15 cellular contexts compared by ENCODE assay signal in genomic region chr7:37176079-37176478, GRCh38.
DNase-seq lines count a peak whose midpoint lies in the region; ATAC-seq and TF ChIP-seq lines count a peak whose summit lies in the region.
"Had no signal": no experiment of that assay in that cellular context is flagged by ENCODE, and none has a peak within 500 bp of the region (broad histone marks: within the 10 kb centered on the region; RNA-seq: fewer than 3 reads in every experiment).

No MANE protein-coding gene starts in this region.

- no peaks in the 10 kb centered on the region for H3K9me3 ChIP-seq in mucosa of descending colon
- H3K9me3 ChIP-seq: BLaER1, Caco-2 had no signal

- H3K27ac Mint-ChIP-seq in T-helper 1 cell treated with Interleukin-12 subunit alpha and Interleukin-12 subunit beta and Interleukin-4 antibody, amounts not matched to agents 30 μg/mL and 1 μg/mL, for 36 hours, result peak overlapping the region; percentile 21
- peak overlapping the region; percentile 7 for H3K27ac Mint-ChIP-seq in activated naive CD8-positive, alpha-beta T cell treated with anti-CD3 and anti-CD28 coated beads, Interleukin-2, amount 50 U/mL, for 24 hours
- no peak overlapping the region for H3K27ac Mint-ChIP-seq in activated naive CD8-positive, alpha-beta T cell treated with anti-CD3 and anti-CD28 coated beads for 36 hours

- H3K27me3 Mint-ChIP-seq in T-helper 1 cell treated with Interleukin-12 subunit alpha and Interleukin-12 subunit beta and Interleukin-4 antibody, amounts not matched to agents 30 μg/mL and 1 μg/mL, for 36 hours (ENCODE audit: low read depth), result no peaks in the 10 kb centered on the region
- H3K27me3 Mint-ChIP-seq in activated naive CD8-positive, alpha-beta T cell treated with anti-CD3 and anti-CD28 coated beads, Interleukin-2, amount 50 U/mL, for 24 hours, result no peaks in the 10 kb centered on the region
- H3K27me3 Mint-ChIP-seq in activated naive CD8-positive, alpha-beta T cell treated with anti-CD3 and anti-CD28 coated beads for 36 hours, result no peaks in the 10 kb centered on the region
- H3K27me3 Mint-ChIP-seq: CD8-positive, alpha-beta memory T cell had no signal

- H3K4me1 ChIP-seq in mucosa of descending colon (ENCODE audit: low read depth), result no peaks in the 10 kb centered on the region
- H3K4me1 ChIP-seq: BLaER1, Caco-2 had no signal

- ATAC-seq in activated naive CD8-positive, alpha-beta T cell treated with anti-CD3 and anti-CD28 coated beads, Interleukin-2, amount 50 U/mL, for 24 hours, result no peak
- peak; percentile 88 for ATAC-seq in mucosa of descending colon
- no peak for ATAC-seq in GM21381 (IDR thresholded peaks at IDR 0.05; ENCODE audit: unreplicated experiment)
- ATAC-seq: HCT116, HepG2 had no signal

- TF ChIP-seq CTCF in mucosa of descending colon (IDR thresholded peaks at IDR 0.05), result no peak

- H3K36me3 ChIP-seq in mucosa of descending colon (ENCODE audit: low read depth), result no peaks in the 10 kb centered on the region

- H3K9me3 Mint-ChIP-seq in T-helper 1 cell treated with Interleukin-12 subunit alpha and Interleukin-12 subunit beta and Interleukin-4 antibody, amounts not matched to agents 30 μg/mL and 1 μg/mL, for 36 hours, result no peaks in the 10 kb centered on the region
- no peaks in the 10 kb centered on the region for H3K9me3 Mint-ChIP-seq in activated naive CD8-positive, alpha-beta T cell treated with anti-CD3 and anti-CD28 coated beads, Interleukin-2, amount 50 U/mL, for 24 hours
- H3K9me3 Mint-ChIP-seq in activated naive CD8-positive, alpha-beta T cell treated with anti-CD3 and anti-CD28 coated beads for 36 hours, result no peaks in the 10 kb centered on the region
- H3K9me3 Mint-ChIP-seq: CD8-positive, alpha-beta memory T cell had no signal

- H3K4me1 Mint-ChIP-seq in T-helper 1 cell treated with Interleukin-12 subunit alpha and Interleukin-12 subunit beta and Interleukin-4 antibody, amounts not matched to agents 30 μg/mL and 1 μg/mL, for 36 hours (ENCODE audit: low read depth), result peaks cover 25% of the 10 kb centered on the region
- H3K4me1 Mint-ChIP-seq in activated naive CD8-positive, alpha-beta T cell treated with anti-CD3 and anti-CD28 coated beads, Interleukin-2, amount 50 U/mL, for 24 hours, result peaks cover 6% of the 10 kb centered on the region
- H3K4me1 Mint-ChIP-seq in activated naive CD8-positive, alpha-beta T cell treated with anti-CD3 and anti-CD28 coated beads for 36 hours, result peaks cover 2% of the 10 kb centered on the region

- H3K36me3 Mint-ChIP-seq in T-helper 1 cell treated with Interleukin-12 subunit alpha and Interleukin-12 subunit beta and Interleukin-4 antibody, amounts not matched to agents 30 μg/mL and 1 μg/mL, for 36 hours (ENCODE audit: low read depth), result peaks cover 32% of the 10 kb centered on the region
- H3K36me3 Mint-ChIP-seq in activated naive CD8-positive, alpha-beta T cell treated with anti-CD3 and anti-CD28 coated beads, Interleukin-2, amount 50 U/mL, for 24 hours (ENCODE audit: low read depth), result peaks cover 44% of the 10 kb centered on the region
- peaks cover 18% of the 10 kb centered on the region for H3K36me3 Mint-ChIP-seq in activated naive CD8-positive, alpha-beta T cell treated with anti-CD3 and anti-CD28 coated beads for 36 hours

- DNase-seq in T-helper 1 cell (no peak), mucosa of descending colon (no peak), DMS153 (lab: John Stamatoyannopoulos, UW) (no peak)
- no peak for DNase-seq in activated naive CD8-positive, alpha-beta T cell treated with anti-CD3 and anti-CD28 coated beads, Interleukin-2, amount 50 U/mL, for 24 hours
- DNase-seq in activated naive CD8-positive, alpha-beta T cell treated with anti-CD3 and anti-CD28 coated beads for 36 hours, result no peak
- DNase-seq: Caco-2; CD8-positive, alpha-beta memory T cell; DMS53; GF-D8; GM23248 had no signal

- intact Hi-C loops in mucosa of descending colon (cut with DNase I, micrococcal nuclease), result no loop called here

- H3K4me3 ChIP-seq in mucosa of descending colon, result no peak overlapping the region
- H3K4me3 ChIP-seq: BLaER1, GM23248 had no signal

- no peak overlapping the region for H3K4me3 Mint-ChIP-seq in T-helper 1 cell treated with Interleukin-12 subunit alpha and Interleukin-12 subunit beta and Interleukin-4 antibody, amounts not matched to agents 30 μg/mL and 1 μg/mL, for 36 hours
- no peak overlapping the region for H3K4me3 Mint-ChIP-seq in activated naive CD8-positive, alpha-beta T cell treated with anti-CD3 and anti-CD28 coated beads, Interleukin-2, amount 50 U/mL, for 24 hours
- no peak overlapping the region for H3K4me3 Mint-ChIP-seq in activated naive CD8-positive, alpha-beta T cell treated with anti-CD3 and anti-CD28 coated beads for 36 hours
- H3K4me3 Mint-ChIP-seq: CD8-positive, alpha-beta memory T cell had no signal
